Comparison of ENCODE assay signal across 8 cellular contexts in the genomic region with DNA sequence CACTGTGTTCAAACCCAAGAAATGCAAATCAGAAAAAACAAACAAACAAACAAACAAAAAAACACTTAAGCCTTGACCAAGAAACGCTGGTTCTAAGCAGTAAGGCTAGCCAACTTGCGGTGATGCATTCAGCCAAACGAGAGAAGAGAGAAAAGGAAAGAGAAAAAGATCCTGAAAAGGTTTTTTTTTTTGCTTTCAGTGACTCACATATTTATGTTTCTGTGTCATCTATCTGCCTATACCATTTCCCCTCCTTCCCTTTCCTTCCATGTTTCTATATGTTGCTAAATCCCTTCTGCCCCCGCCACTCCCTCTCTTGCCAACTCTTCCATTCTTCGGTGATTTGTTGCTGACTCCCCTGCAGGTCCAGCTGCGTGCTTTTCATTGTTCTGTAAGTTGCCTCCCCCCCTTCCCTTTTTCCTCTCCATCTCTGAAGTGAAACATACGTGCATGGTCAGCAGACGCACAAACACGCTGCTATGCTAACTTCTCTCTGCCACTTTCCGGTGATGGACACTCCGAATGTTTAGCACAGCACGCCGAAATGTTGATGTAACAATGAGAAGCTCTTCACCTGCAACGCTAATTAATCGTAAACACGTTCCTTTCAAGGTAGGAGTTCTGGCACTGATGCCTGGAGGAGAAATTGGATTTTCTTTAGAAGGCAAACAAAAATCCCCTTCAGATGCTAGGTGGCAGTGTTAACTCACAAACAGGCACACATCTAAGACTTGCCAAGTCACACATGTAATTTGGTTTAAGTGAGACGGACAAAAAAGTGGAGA.
DNase-seq lines count a peak whose midpoint lies in the region; ATAC-seq and TF ChIP-seq lines count a peak whose summit lies in the region.

No MANE protein-coding gene starts in this region.

- H3K4me3 ChIP-seq in rectal smooth muscle tissue (ENCODE audit: low read length) = peak overlapping the region; percentile 53

- H3K4me1 ChIP-seq in rectal smooth muscle tissue (ENCODE audit: control insufficient read depth, insufficient read depth, low read length) = peaks cover 5% of the 10 kb centered on the region

- H3K27ac ChIP-seq in 22Rv1 (no peak overlapping the region), rectal smooth muscle tissue (ENCODE audit: low read depth, low read length) (no peak overlapping the region)

- no peaks in the 10 kb centered on the region for H3K36me3 ChIP-seq in rectal smooth muscle tissue (ENCODE audit: control insufficient read depth, insufficient read depth, low read length)

- DNase-seq in M059J (ENCODE audit: low read depth) = peak; percentile 18
- DNase-seq in SK-N-DZ (ENCODE audit: low spot score) = peak; percentile 50
- DNase-seq in glomerular visceral epithelial cell (ENCODE audit: extremely low spot score) = peak; percentile 0
- no peak for DNase-seq in activated T-cell treated with anti-CD3 and anti-CD28 coated beads for 4 hours
- DNase-seq in stimulated activated naive CD4-positive, alpha-beta T cell treated with Interleukin-2 at 50 U/mL for 16 hours (lab: John Stamatoyannopoulos, UW) = no peak

- peak; percentile 55 for ATAC-seq in GM18858 (IDR thresholded peaks at IDR 0.05; ENCODE audit: unreplicated experiment)

- peak; percentile 74 for TF ChIP-seq CTCF in 22Rv1 (IDR thresholded peaks at IDR 0.05)

- no peaks in the 10 kb centered on the region for H3K27me3 ChIP-seq in rectal smooth muscle tissue (ENCODE audit: control insufficient read depth, insufficient read depth, low read length)

- no peak overlapping the region for H3K9ac ChIP-seq in rectal smooth muscle tissue (ENCODE audit: low read length)

Comparison
In these comparisons a context has a peak if more than half of its experiments do, and no peak if none do; other contexts are left out.
1. DNase-seq: peak in M059J (single experiment), SK-N-DZ (single experiment) and glomerular visceral epithelial cell (single experiment); none in activated T-cell treated with anti-CD3 and anti-CD28 coated beads for 4 hours (single experiment) and stimulated activated naive CD4-positive, alpha-beta T cell treated with Interleukin-2 at 50 U/mL for 16 hours (single experiment).